ENCODE assay signal across 1 cellular context in genomic region chr11:47175746-47176327, GRCh38.
TF ChIP-seq lines count a peak whose summit lies in the region.

No MANE protein-coding gene starts in this region.

TF ChIP-seq in GM23338, 12 proteins besides CTCF, POLR2A, EP300 and RAD21 (continued from another document):
- TF ChIP-seq, protein P1, sequence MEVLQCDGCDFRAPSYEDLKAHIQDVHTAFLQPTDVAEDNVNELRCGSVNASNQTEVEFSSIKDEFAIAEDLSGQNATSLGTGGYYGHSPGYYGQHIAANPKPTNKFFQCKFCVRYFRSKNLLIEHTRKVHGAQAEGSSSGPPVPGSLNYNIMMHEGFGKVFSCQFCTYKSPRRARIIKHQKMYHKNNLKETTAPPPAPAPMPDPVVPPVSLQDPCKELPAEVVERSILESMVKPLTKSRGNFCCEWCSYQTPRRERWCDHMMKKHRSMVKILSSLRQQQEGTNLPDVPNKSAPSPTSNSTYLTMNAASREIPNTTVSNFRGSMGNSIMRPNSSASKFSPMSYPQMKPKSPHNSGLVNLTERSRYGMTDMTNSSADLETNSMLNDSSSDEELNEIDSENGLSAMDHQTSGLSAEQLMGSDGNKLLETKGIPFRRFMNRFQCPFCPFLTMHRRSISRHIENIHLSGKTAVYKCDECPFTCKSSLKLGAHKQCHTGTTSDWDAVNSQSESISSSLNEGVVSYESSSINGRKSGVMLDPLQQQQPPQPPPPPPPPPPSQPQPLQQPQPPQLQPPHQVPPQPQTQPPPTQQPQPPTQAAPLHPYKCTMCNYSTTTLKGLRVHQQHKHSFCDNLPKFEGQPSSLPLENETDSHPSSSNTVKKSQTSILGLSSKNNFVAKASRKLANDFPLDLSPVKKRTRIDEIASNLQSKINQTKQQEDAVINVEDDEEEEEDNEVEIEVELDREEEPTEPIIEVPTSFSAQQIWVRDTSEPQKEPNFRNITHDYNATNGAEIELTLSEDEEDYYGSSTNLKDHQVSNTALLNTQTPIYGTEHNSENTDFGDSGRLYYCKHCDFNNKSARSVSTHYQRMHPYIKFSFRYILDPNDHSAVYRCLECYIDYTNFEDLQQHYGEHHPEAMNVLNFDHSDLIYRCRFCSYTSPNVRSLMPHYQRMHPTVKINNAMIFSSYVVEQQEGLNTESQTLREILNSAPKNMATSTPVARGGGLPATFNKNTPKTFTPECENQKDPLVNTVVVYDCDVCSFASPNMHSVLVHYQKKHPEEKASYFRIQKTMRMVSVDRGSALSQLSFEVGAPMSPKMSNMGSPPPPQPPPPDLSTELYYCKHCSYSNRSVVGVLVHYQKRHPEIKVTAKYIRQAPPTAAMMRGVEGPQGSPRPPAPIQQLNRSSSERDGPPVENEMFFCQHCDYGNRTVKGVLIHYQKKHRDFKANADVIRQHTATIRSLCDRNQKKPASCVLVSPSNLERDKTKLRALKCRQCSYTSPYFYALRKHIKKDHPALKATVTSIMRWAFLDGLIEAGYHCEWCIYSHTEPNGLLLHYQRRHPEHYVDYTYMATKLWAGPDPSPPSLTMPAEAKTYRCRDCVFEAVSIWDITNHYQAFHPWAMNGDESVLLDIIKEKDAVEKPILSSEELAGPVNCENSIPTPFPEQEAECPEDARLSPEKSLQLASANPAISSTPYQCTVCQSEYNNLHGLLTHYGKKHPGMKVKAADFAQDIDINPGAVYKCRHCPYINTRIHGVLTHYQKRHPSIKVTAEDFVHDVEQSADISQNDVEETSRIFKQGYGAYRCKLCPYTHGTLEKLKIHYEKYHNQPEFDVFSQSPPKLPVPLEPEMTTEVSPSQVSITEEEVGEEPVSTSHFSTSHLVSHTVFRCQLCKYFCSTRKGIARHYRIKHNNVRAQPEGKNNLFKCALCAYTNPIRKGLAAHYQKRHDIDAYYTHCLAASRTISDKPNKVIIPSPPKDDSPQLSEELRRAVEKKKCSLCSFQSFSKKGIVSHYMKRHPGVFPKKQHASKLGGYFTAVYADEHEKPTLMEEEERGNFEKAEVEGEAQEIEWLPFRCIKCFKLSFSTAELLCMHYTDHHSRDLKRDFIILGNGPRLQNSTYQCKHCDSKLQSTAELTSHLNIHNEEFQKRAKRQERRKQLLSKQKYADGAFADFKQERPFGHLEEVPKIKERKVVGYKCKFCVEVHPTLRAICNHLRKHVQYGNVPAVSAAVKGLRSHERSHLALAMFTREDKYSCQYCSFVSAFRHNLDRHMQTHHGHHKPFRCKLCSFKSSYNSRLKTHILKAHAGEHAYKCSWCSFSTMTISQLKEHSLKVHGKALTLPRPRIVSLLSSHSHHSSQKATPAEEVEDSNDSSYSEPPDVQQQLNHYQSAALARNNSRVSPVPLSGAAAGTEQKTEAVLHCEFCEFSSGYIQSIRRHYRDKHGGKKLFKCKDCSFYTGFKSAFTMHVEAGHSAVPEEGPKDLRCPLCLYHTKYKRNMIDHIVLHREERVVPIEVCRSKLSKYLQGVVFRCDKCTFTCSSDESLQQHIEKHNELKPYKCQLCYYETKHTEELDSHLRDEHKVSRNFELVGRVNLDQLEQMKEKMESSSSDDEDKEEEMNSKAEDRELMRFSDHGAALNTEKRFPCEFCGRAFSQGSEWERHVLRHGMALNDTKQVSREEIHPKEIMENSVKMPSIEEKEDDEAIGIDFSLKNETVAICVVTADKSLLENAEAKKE (CRISPR knock-in tag; IDR thresholded peaks at IDR 0.05): no peak
- no peak for TF ChIP-seq NANOG (IDR thresholded peaks at IDR 0.05; ENCODE audit: borderline replicate concordance)
- no peak for TF ChIP-seq ZNF114 (CRISPR knock-in tag; IDR thresholded peaks at IDR 0.05)
- TF ChIP-seq EZH2 (IDR thresholded peaks at IDR 0.05; ENCODE audit: low read depth, unreplicated experiment): no peak
- TF ChIP-seq STAT1 (IDR thresholded peaks at IDR 0.05; ENCODE audit: unreplicated experiment): no peak
